In genomic region chr16:31265329-31266245, GRCh38 we compare ENCODE assay signal across 8 cellular contexts. TPM values are rescaled to one million over a fixed set of nuclear protein-coding genes. Genes with fewer than 3 reads are reported as not detected.
DNase-seq lines count a peak whose midpoint lies in the region; ATAC-seq lines count a peak whose summit lies in the region.

No MANE protein-coding gene starts in this region.

- peak overlapping the region; percentile 50 for H3K4me2 ChIP-seq in BLaER1

- H3K27ac ChIP-seq in BLaER1 = 0 out of 2 replicates have a peak overlapping the region, but pooled peaks have one; percentile 30

- H3K27me3 Mint-ChIP-seq in activated CD8-positive, alpha-beta T cell treated with anti-CD3 and anti-CD28 coated beads, Interleukin-2, amount 10 ng/mL, durations not matched to agents 7 days and 5 days (ENCODE audit: low read depth) = peaks cover 11% of the 10 kb centered on the region

- no peaks in the 10 kb centered on the region for H3K9me3 Mint-ChIP-seq in activated CD8-positive, alpha-beta T cell treated with anti-CD3 and anti-CD28 coated beads, Interleukin-2, amount 10 ng/mL, durations not matched to agents 7 days and 5 days (ENCODE audit: insufficient read depth)

- CTCF ChIA-PET in activated CD8-positive, alpha-beta T cell treated with anti-CD3 and anti-CD28 coated beads, Interleukin-2, amount 10 ng/mL, durations not matched to agents 7 days and 5 days (lab: Charles Lee) = no interaction called here

- peak overlapping the region; percentile 4 for H3K4me3 Mint-ChIP-seq in activated CD8-positive, alpha-beta T cell treated with anti-CD3 and anti-CD28 coated beads, Interleukin-2, amount 10 ng/mL, durations not matched to agents 7 days and 5 days

- no peak overlapping the region for H3K4me3 ChIP-seq in BLaER1

- ATAC-seq in GM21360 (IDR thresholded peaks at IDR 0.05; ENCODE audit: unreplicated experiment) (peak; percentile 91), HG03575 (IDR thresholded peaks at IDR 0.05; ENCODE audit: extremely low read depth, insufficient number of reproducible peaks, low FRiP score, unreplicated experiment) (peak; percentile 69)
- ATAC-seq in activated CD8-positive, alpha-beta T cell treated with anti-CD3 and anti-CD28 coated beads, Interleukin-2, amount 10 ng/mL, durations not matched to agents 7 days and 5 days = peak; percentile 76

- peak overlapping the region; percentile 54 for H3K27ac Mint-ChIP-seq in activated CD8-positive, alpha-beta T cell treated with anti-CD3 and anti-CD28 coated beads, Interleukin-2, amount 10 ng/mL, durations not matched to agents 7 days and 5 days

- POLR2A ChIA-PET in activated CD8-positive, alpha-beta T cell treated with anti-CD3 and anti-CD28 coated beads, Interleukin-2, amount 10 ng/mL, durations not matched to agents 7 days and 5 days (lab: Charles Lee) = no interaction called here

- peaks cover 14% of the 10 kb centered on the region for H3K36me3 Mint-ChIP-seq in activated CD8-positive, alpha-beta T cell treated with anti-CD3 and anti-CD28 coated beads, Interleukin-2, amount 10 ng/mL, durations not matched to agents 7 days and 5 days (ENCODE audit: low read depth)

- no peaks in the 10 kb centered on the region for H4K20me1 ChIP-seq in BLaER1

- no peaks in the 10 kb centered on the region for H3K36me3 ChIP-seq in BLaER1

- H3K9ac ChIP-seq in BLaER1 = peak overlapping the region; percentile 10; the same call in 1 of the 2 replicates

- DNase-seq in activated CD8-positive, alpha-beta T cell treated with anti-CD3 and anti-CD28 coated beads, Interleukin-2, amount 10 ng/mL, durations not matched to agents 7 days and 5 days = peak; percentile 53
- peak; percentile 86 for DNase-seq in glomerular visceral epithelial cell (ENCODE audit: extremely low spot score)
- peak; percentile 58 for DNase-seq in stimulated activated CD8-positive, alpha-beta memory T cell treated with anti-CD3 and anti-CD28 coated beads, Interleukin-12 subunit alpha, Interleukin-12 subunit beta, amount 100 ng/mL, for 4 hours (ENCODE audit: low read depth)
- DNase-seq in HUDEP-2 (lab: John Stamatoyannopoulos, UW; ENCODE audit: unreplicated experiment in 76 of 76) = no peak
- no peak for DNase-seq in globus pallidus (ENCODE audit: low spot score)

- H3K4me1 Mint-ChIP-seq in activated CD8-positive, alpha-beta T cell treated with anti-CD3 and anti-CD28 coated beads, Interleukin-2, amount 10 ng/mL, durations not matched to agents 7 days and 5 days (ENCODE audit: low read depth) = peaks cover 45% of the 10 kb centered on the region

- H3K27me3 ChIP-seq in BLaER1 = no peaks in the 10 kb centered on the region

- peaks cover 19% of the 10 kb centered on the region for H3K4me1 ChIP-seq in BLaER1

- no peaks in the 10 kb centered on the region for H3K9me3 ChIP-seq in BLaER1

RNA-seq across cellular contexts. Expression of gene ITGAM, which starts 5.8 kb away (rescaled TPM):
- total RNA-seq in activated CD8-positive, alpha-beta T cell treated with anti-CD3 and anti-CD28 coated beads, Interleukin-2, amount 10 ng/mL, durations not matched to agents 7 days and 5 days = 10 to 100 TPM; 15.3 to 17.7 TPM

RNA-seq across cellular contexts. Expression of gene PYDC1, which starts 48.7 kb away (rescaled TPM):
- not detected for total RNA-seq in activated CD8-positive, alpha-beta T cell treated with anti-CD3 and anti-CD28 coated beads, Interleukin-2, amount 10 ng/mL, durations not matched to agents 7 days and 5 days

RNA-seq across cellular contexts. Expression of gene TRIM72, which starts 51.7 kb away (rescaled TPM):
- not detected for total RNA-seq in activated CD8-positive, alpha-beta T cell treated with anti-CD3 and anti-CD28 coated beads, Interleukin-2, amount 10 ng/mL, durations not matched to agents 7 days and 5 days

Comparison
In these comparisons a context has a peak if more than half of its experiments do, and no peak if none do; other contexts are left out.
1. DNase-seq: peak in activated CD8-positive, alpha-beta T cell treated with anti-CD3 and anti-CD28 coated beads, Interleukin-2, amount 10 ng/mL, durations not matched to agents 7 days and 5 days (single experiment), glomerular visceral epithelial cell (single experiment) and stimulated activated CD8-positive, alpha-beta memory T cell treated with anti-CD3 and anti-CD28 coated beads, Interleukin-12 subunit alpha, Interleukin-12 subunit beta, amount 100 ng/mL, for 4 hours (single experiment); none in HUDEP-2 (0 of 76) and globus pallidus (single experiment).
2. Peak in every context shown above with its lines, with median percentiles within 50 percentile points of each other: ATAC-seq.